22 cellular contexts compared by ENCODE assay signal in the genomic region with DNA sequence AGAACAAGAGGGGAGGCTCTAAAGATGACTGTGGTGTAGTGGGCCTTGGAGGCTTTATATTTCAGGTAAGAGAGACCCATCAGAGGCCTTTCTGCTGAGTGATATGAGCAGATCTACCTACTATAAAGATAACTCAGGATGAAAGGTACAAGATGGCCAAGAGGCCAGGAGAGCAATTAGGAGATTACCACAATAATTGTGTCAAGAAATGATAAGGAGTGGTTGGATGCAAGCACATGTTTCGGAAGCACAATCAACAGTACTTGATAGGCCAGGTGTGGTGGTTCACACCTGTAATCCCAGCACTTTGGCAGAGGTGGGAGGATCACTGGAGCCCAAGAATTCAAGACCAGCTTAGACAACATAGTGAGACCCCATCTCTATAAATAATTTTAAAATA.
"Had no signal": no experiment of that assay in that cellular context is flagged by ENCODE, and none has a peak within 500 bp of the region (broad histone marks: within the 10 kb centered on the region; RNA-seq: fewer than 3 reads in every experiment).

No MANE protein-coding gene starts in this region.

- H3K4me3 ChIP-seq: colonic mucosa, heart left ventricle, sigmoid colon, skin epidermis, suprapubic skin, tibial artery, upper lobe of left lung, uterus had no signal

- ATAC-seq: esophagus mucosa; heart left ventricle; naive thymus-derived CD4-positive, alpha-beta T cell had no signal

- H3K9me3 ChIP-seq: colonic mucosa, heart left ventricle, sigmoid colon, suprapubic skin, tibial artery, upper lobe of left lung, uterus had no signal

- H3K27ac ChIP-seq: colonic mucosa, heart left ventricle, parathyroid adenoma, sigmoid colon, skin epidermis, suprapubic skin, tibial artery, upper lobe of left lung, uterus had no signal

- H3K4me3 Mint-ChIP-seq: naive thymus-derived CD4-positive, alpha-beta T cell; nephron progenitor cell had no signal

- H3K9me3 Mint-ChIP-seq: naive thymus-derived CD4-positive, alpha-beta T cell; nephron progenitor cell had no signal

- H3K27ac Mint-ChIP-seq: nephron progenitor cell had no signal

- DNase-seq: cerebellar nuclear complex; colonic mucosa; dermis blood vessel endothelial cell; effector CD4-positive, alpha-beta T cell; heart left ventricle; hippocampal formation; islet precursor cell; mesendoderm; naive thymus-derived CD4-positive, alpha-beta T cell; nephron progenitor cell; sigmoid colon; stimulated activated CD4-positive, alpha-beta T cell treated with anti-CD3 and anti-CD28 coated beads, Interleukin-12 subunit alpha, Interleukin-12 subunit beta, amount 100 ng/mL, for 4 hours; stimulated activated naive CD4-positive, alpha-beta T cell treated with Interleukin-2 at 50 U/mL for 16 hours; tibial artery; upper lobe of left lung; uterus had no signal

- H3K27me3 ChIP-seq: colonic mucosa, heart left ventricle, sigmoid colon, suprapubic skin, tibial artery, upper lobe of left lung, uterus had no signal

- H3K36me3 ChIP-seq: colonic mucosa, heart left ventricle, sigmoid colon, suprapubic skin, tibial artery, upper lobe of left lung, uterus had no signal

- FAIRE-seq: endometrium, frontal cortex had no signal

- H3K4me1 ChIP-seq: colonic mucosa, parathyroid adenoma, uterus had no signal

- H3K27me3 Mint-ChIP-seq: naive thymus-derived CD4-positive, alpha-beta T cell had no signal
